ENCODE assay signal across 8 cellular contexts in the genomic region with DNA sequence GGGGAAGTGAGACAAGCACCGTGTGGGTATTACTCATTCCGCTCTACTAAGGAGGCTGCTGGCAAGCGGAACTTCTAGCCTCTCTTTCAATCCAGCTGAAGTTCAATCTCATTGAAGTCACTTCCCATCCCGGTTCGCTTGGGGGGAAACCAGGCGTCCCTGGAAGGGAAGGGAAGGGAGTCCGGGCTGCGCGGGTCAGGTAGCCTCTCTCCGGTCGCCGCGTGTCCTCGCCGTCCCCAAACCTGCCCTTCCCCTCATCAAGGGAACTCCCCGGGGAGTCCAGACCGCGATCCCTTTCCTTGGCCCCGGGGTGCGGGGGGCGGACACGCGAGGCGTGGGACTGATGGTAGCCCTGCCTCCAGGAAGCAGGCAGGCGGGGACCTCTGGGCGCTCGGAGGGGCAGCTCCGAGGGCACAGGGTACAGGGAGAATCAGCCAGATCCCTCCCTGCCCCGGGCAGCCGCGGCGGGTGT. TPM values are rescaled to one million over a fixed set of nuclear protein-coding genes. Genes with fewer than 3 reads are reported as not detected.
A peak's percentile ranks its signal among the peaks of the same experiment; 100 is the strongest.
DNase-seq lines count a peak whose midpoint lies in the region; ATAC-seq and TF ChIP-seq lines count a peak whose summit lies in the region.

No MANE protein-coding gene starts in this region.

- H2AK5ac ChIP-seq in mesenchymal stem cell (ENCODE audit: low read length, severe bottlenecking) = no peak overlapping the region

- H3K4me3 ChIP-seq in NB4 (ENCODE audit: low read depth, low read length) (peak overlapping the region; percentile 71), mesenchymal stem cell (ENCODE audit: insufficient read depth in 1 of 2, low read depth in 1 of 2, low read length in 2 of 2) (peak overlapping the region; percentile 87 to 88)

- peak overlapping the region; percentile 96 for H3K4me2 ChIP-seq in mesenchymal stem cell (ENCODE audit: low read length, poor library complexity, severe bottlenecking)

- H2BK120ac ChIP-seq in mesenchymal stem cell (ENCODE audit: low read depth, low read length) = peak overlapping the region; percentile 87

- H3K14ac ChIP-seq in mesenchymal stem cell (ENCODE audit: low read length in 2 of 2) = peak overlapping the region in 1 of 2 experiments; percentile 89

- H2BK5ac ChIP-seq in mesenchymal stem cell (ENCODE audit: low read depth, low read length, poor library complexity, severe bottlenecking) = peak overlapping the region; percentile 67

- H3K18ac ChIP-seq in mesenchymal stem cell (ENCODE audit: low read depth in 1 of 2, low read length in 2 of 2) = peak overlapping the region; percentile 92 to 95

- H3K9me3 ChIP-seq in mesenchymal stem cell (ENCODE audit: control insufficient read depth, low read length) = no peaks in the 10 kb centered on the region

- H2BK15ac ChIP-seq in mesenchymal stem cell (ENCODE audit: low read depth, poor library complexity, severe bottlenecking) = peak overlapping the region; percentile 6

- ATAC-seq in HG02571 (IDR thresholded peaks at IDR 0.05; ENCODE audit: unreplicated experiment) = peak; percentile 18

- H3K4me1 ChIP-seq in mesenchymal stem cell (ENCODE audit: control insufficient read depth, insufficient read depth, low read depth, low read length) = peaks cover 4% of the 10 kb centered on the region

- TF ChIP-seq CTCF in NB4 (IDR thresholded peaks at IDR 0.05; ENCODE audit: low read depth, low read length) = no peak

- peak overlapping the region; percentile 92 for H4K91ac ChIP-seq in mesenchymal stem cell (ENCODE audit: low read length)

- no peak for TF ChIP-seq POLR2A in NB4 (IDR thresholded peaks at IDR 0.05; ENCODE audit: extremely low read depth, insufficient read length)

- H2BK12ac ChIP-seq in mesenchymal stem cell (ENCODE audit: low read length in 2 of 2) = peak overlapping the region; percentile 9 to 87

- no peaks in the 10 kb centered on the region for H3K36me3 ChIP-seq in mesenchymal stem cell (ENCODE audit: control insufficient read depth in 1 of 2, insufficient read depth in 2 of 2, low read depth in 1 of 2, low read length in 2 of 2)

- peak overlapping the region in 1 of 2 experiments; percentile 77 for H3K23ac ChIP-seq in mesenchymal stem cell (ENCODE audit: low read length in 2 of 2)

- peaks cover 10% of the 10 kb centered on the region for H3K79me1 ChIP-seq in mesenchymal stem cell (replicated peaks; ENCODE audit: low read length, poor library complexity, severe bottlenecking)

- H2AFZ ChIP-seq in mesenchymal stem cell (ENCODE audit: low read depth, low read length) = peak overlapping the region; percentile 72

- H4K8ac ChIP-seq in mesenchymal stem cell (ENCODE audit: low read length) = peak overlapping the region; percentile 86

- H3K9ac ChIP-seq in mesenchymal stem cell (ENCODE audit: low read length) = peak overlapping the region; percentile 90

- DNase-seq in NCI-H1436 (lab: John Stamatoyannopoulos, UW) = peak; percentile 19
- no peak for DNase-seq in NCI-H1436 treated with DMSO at 0.1 percent for 48 hours (lab: John Stamatoyannopoulos, UW)
- peak; percentile 79 for DNase-seq in NB4 (ENCODE audit: low read depth)
- DNase-seq in activated CD4-positive, alpha-beta T cell treated with anti-CD3 and anti-CD28 coated beads, Interleukin-2, amount 50 U/mL, for 48 hours = peak; percentile 69 to 71
- DNase-seq in effector CD4-positive, alpha-beta T cell = peak; percentile 69
- peak; percentile 73 for DNase-seq in mesenchymal stem cell
- peak; percentile 28 for DNase-seq in stimulated activated CD8-positive, alpha-beta memory T cell treated with anti-CD3 and anti-CD28 coated beads, Interleukin-7, amount 100 ng/mL, for 24 hours (ENCODE audit: low read depth)

- peak overlapping the region; percentile 70 for H3K27ac ChIP-seq in mesenchymal stem cell (ENCODE audit: low read length, poor library complexity, severe bottlenecking)

- peak overlapping the region; percentile 90 to 95 for H3K4ac ChIP-seq in mesenchymal stem cell (ENCODE audit: low read depth in 1 of 2, low read length in 2 of 2)

- 0% methylated on average over 21 of the region's 32 CpGs for WGBS in mesenchymal stem cell

- no peaks in the 10 kb centered on the region for H3K27me3 ChIP-seq in mesenchymal stem cell (ENCODE audit: control insufficient read depth in 1 of 2, insufficient read depth in 1 of 2, low read length in 2 of 2)

RNA-seq across cellular contexts. Expression of a gene that starts 0.6 kb away (rescaled TPM):
- 32.8 TPM for polyA plus RNA-seq in mesenchymal stem cell (2013, experiment 1 of 2)
- 34.0 TPM for polyA plus RNA-seq in mesenchymal stem cell (2013, experiment 2 of 2)
